ENCODE assay signal across 8 cellular contexts in genomic region chr20:57464642-57465211, GRCh38.
DNase-seq lines count a peak whose midpoint lies in the region; ATAC-seq and TF ChIP-seq lines count a peak whose summit lies in the region.

No MANE protein-coding gene starts in this region.

- H3K4me1 ChIP-seq in DND-41 (ENCODE audit: insufficient read depth, low read length), result no peaks in the 10 kb centered on the region
- H3K4me1 ChIP-seq in right lobe of liver, result no peaks in the 10 kb centered on the region
- peaks cover 0 to 37% (median 18%) of the 10 kb centered on the region in 9 donors for H3K4me1 ChIP-seq in heart right ventricle

- H3K79me2 ChIP-seq in DND-41 (ENCODE audit: insufficient read depth, low read length), result no peaks in the 10 kb centered on the region

- no peak overlapping the region for H3K4me2 ChIP-seq in DND-41 (ENCODE audit: insufficient read depth, low read length)

- WGBS in right lobe of liver (ENCODE audit: insufficient coverage, low coverage, low lambda C conversion rate, missing lambda C conversion rate), result 39% methylated on average over 5 of the region's 13 CpGs
- WGBS in heart right ventricle, 2 donors, result 79 to 88% methylated on average over 13 of the region's 13 CpGs

- no peaks in the 10 kb centered on the region for H3K36me3 ChIP-seq in DND-41 (ENCODE audit: insufficient read depth, low read length)
- H3K36me3 ChIP-seq in WERI-Rb-1, result no peaks in the 10 kb centered on the region
- H3K36me3 ChIP-seq in right lobe of liver, result no peaks in the 10 kb centered on the region
- no peaks in the 10 kb centered on the region for H3K36me3 ChIP-seq in heart right ventricle

- H3K27me3 ChIP-seq in DND-41 (ENCODE audit: insufficient read depth, low read length, poor library complexity) (peaks cover 28% of the 10 kb centered on the region), WERI-Rb-1 (ENCODE audit: insufficient read depth, low read depth, severe bottlenecking) (no peaks in the 10 kb centered on the region), right lobe of liver (no peaks in the 10 kb centered on the region), heart right ventricle (peaks cover 0 to 4% (median 0%) of the 10 kb centered on the region in 7 donors)

- TF ChIP-seq POLR2A in right lobe of liver (IDR thresholded peaks at IDR 0.05), result no peak

- no peak overlapping the region for H3K9ac ChIP-seq in DND-41 (ENCODE audit: low read depth, low read length)

- H4K20me1 ChIP-seq in DND-41 (ENCODE audit: insufficient read depth, low read length), result peaks cover 6% of the 10 kb centered on the region

- TF ChIP-seq CTCF in DND-41 (IDR thresholded peaks at IDR 0.05; ENCODE audit: borderline replicate concordance, extremely low read depth, low read length, poor library complexity, severe bottlenecking), result peak; percentile 33
- peak; percentile 48 for TF ChIP-seq CTCF in WERI-Rb-1 (IDR thresholded peaks at IDR 0.05; ENCODE audit: low read depth, low read length)
- TF ChIP-seq CTCF in right lobe of liver (IDR thresholded peaks at IDR 0.05), result peak; percentile 39 to 76 (median 47)
- TF ChIP-seq CTCF in heart right ventricle (IDR thresholded peaks at IDR 0.05), result peak in 2 of 9 donors; percentile 12 to 41

- intact Hi-C loops in right lobe of liver (cut with DNase I), result no loop called here
- intact Hi-C loops in heart right ventricle (cut with DNase I), result no loop called here

- DNase-seq in DND-41, result no peak
- DNase-seq in HuH-7 (ENCODE audit: low spot score), result peak; percentile 73
- peak; percentile 20 for DNase-seq in WERI-Rb-1
- peak in 2 of 3 donors; percentile 64 to 66 for DNase-seq in right lobe of liver
- no peak for DNase-seq in activated CD8-positive, alpha-beta memory T cell treated with anti-CD3 and anti-CD28 coated beads, Interleukin-2, amount 50 U/mL, for 4 hours
- no peak for DNase-seq in heart right ventricle

- H2AFZ ChIP-seq in DND-41 (ENCODE audit: low read depth, low read length), result no peak overlapping the region

- H3K27ac ChIP-seq in DND-41 (ENCODE audit: low read length) (no peak overlapping the region), WERI-Rb-1 (no peak overlapping the region), right lobe of liver (no peak overlapping the region), heart right ventricle (no peak overlapping the region)

- H3K9me3 ChIP-seq in DND-41 (ENCODE audit: insufficient read depth, low read length, severe bottlenecking) (no peaks in the 10 kb centered on the region), WERI-Rb-1 (ENCODE audit: severe bottlenecking) (no peaks in the 10 kb centered on the region), right lobe of liver (no peaks in the 10 kb centered on the region), heart right ventricle (no peaks in the 10 kb centered on the region)

- ATAC-seq in DND-41 (ENCODE audit: insufficient read depth, low read depth) (no peak), right lobe of liver (peak; percentile 83 to 97 (median 94)), HG02840 (IDR thresholded peaks at IDR 0.05; ENCODE audit: low FRiP score, unreplicated experiment) (no peak), heart right ventricle (no peak), HG02763 (IDR thresholded peaks at IDR 0.05; ENCODE audit: unreplicated experiment) (no peak)

- H3K4me3 ChIP-seq in DND-41 (ENCODE audit: low read depth in 1 of 2, low read length in 2 of 2) (no peak overlapping the region), WERI-Rb-1 (ENCODE audit: low read depth, low read length) (no peak overlapping the region), right lobe of liver (no peak overlapping the region), heart right ventricle (no peak overlapping the region)

Comparison
In these comparisons a context has a peak if more than half of its experiments do, and no peak if none do; other contexts are left out.
1. ATAC-seq: peak in right lobe of liver (4 of 4); none in DND-41 (single experiment), HG02840 (single experiment), heart right ventricle (0 of 8) and HG02763 (single experiment).
2. DNase-seq: peak in HuH-7 (single experiment), WERI-Rb-1 (single experiment) and right lobe of liver (2 of 3); none in DND-41 (single experiment), activated CD8-positive, alpha-beta memory T cell treated with anti-CD3 and anti-CD28 coated beads, Interleukin-2, amount 50 U/mL, for 4 hours (single experiment) and heart right ventricle (0 of 2).